Comparison of ENCODE assay signal across 20 cellular contexts in the genomic region with DNA sequence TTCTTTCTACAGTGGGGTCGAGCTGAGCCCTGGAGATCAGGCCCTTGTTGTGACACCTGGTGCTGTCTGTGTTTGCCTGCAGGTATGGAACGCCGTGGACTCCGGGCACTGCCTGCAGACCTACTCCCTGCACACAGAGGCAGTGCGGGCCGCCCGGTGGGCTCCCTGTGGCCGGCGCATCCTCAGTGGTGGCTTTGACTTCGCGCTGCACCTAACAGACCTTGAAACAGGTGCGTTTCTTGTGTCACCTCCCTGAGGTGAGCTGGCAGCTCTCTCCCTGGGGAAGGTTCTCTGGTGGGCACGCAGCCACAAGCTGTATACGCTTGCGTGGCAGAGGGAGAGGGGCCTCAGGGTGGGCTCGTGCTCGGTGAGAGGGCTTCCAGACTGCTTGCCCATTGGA.
"Had no signal": no experiment of that assay in that cellular context is flagged by ENCODE, and none has a peak within 500 bp of the region (broad histone marks: within the 10 kb centered on the region; RNA-seq: fewer than 3 reads in every experiment).

No MANE protein-coding gene starts in this region.

- ATAC-seq: K562, PC-3, Right ventricle myocardium inferior, SK-N-SH treated with all-trans-retinoic acid at 6 μM for 48 hours had no signal

- H3K27ac ChIP-seq: HL-60, Peyer's patch, SJCRH30 had no signal

- DNase-seq: MV-4-11; NCI-H1048; NCI-H1105; NCI-H1436 treated with DMSO at 0.1 percent for 48 hours; NCI-H1694; NCI-H187 treated with DMSO at 0.1 percent for 48 hours; NCI-H2029 treated with DMSO at 0.1 percent for 48 hours; NCI-H226; NCI-H524; NCI-H526 treated with DMSO at 0.1 percent for 48 hours; NCI-H748 treated with DMSO at 0.1 percent for 48 hours; NK-92 treated with Interleukin-12 subunit alpha and Interleukin-12 subunit beta, amount 100 ng/mL, for 24 hours; PC-3; Peyer's patch; SHP77 treated with DMSO at 0.1 percent for 48 hours; SJCRH30 had no signal

- H3K36me3 ChIP-seq: Peyer's patch, SJCRH30 had no signal

- H3K4me1 ChIP-seq: Peyer's patch had no signal

- H3K27me3 ChIP-seq: Peyer's patch, SJCRH30 had no signal

- H3K9me3 ChIP-seq: Peyer's patch, SJCRH30 had no signal

- H3K4me3 ChIP-seq: K562, Peyer's patch, SJCRH30 had no signal
